ENCODE assay signal across 1 cellular context in the genomic region with DNA sequence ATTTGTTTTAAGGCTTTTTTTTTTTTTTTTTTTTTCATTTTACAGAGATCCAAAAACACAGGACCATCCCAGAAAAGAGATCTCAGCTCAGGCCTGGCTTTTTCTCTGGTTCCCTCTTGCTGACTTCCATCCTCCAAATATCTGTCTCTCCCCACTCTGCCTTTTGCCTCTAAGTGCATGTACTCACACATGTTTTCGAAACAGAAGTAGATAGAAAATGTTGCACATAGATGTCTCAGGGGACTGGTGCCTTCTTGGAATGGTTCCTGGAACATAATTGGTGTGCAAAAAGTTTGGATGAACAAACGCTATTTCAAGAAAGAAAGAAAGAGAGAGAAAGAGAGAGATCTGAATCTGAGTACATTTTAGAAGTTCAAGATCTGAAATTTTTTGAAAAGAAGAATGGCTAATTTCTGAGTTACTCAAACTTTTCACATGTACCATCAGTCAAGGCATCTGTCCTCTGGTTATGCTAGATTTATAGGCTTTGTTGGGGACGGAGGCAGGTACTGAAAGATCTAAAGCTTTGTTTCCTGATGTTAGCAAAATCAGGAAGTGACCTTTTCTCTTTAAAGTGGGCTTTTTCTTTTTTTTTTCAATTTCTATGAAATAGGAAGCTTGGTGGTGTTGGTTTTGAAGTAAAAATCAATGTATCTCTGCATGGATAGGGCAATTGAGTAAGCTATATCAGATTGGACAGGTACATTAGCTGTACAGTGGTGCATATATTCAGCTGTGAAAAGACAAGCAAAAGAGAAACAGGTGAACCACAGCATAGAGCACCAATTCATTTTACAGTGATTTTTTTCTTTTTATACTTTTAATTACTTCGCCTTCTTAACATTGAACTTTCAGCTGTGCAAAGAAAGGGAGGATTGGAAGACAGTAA.
TF ChIP-seq lines count a peak whose summit lies in the region.

No MANE protein-coding gene starts in this region.

TF ChIP-seq in SK-N-SH treated with all-trans-retinoic acid at 6 μM for 48 hours, 23 proteins besides CTCF, POLR2A, EP300 and RAD21:
- TF ChIP-seq, protein P1, sequence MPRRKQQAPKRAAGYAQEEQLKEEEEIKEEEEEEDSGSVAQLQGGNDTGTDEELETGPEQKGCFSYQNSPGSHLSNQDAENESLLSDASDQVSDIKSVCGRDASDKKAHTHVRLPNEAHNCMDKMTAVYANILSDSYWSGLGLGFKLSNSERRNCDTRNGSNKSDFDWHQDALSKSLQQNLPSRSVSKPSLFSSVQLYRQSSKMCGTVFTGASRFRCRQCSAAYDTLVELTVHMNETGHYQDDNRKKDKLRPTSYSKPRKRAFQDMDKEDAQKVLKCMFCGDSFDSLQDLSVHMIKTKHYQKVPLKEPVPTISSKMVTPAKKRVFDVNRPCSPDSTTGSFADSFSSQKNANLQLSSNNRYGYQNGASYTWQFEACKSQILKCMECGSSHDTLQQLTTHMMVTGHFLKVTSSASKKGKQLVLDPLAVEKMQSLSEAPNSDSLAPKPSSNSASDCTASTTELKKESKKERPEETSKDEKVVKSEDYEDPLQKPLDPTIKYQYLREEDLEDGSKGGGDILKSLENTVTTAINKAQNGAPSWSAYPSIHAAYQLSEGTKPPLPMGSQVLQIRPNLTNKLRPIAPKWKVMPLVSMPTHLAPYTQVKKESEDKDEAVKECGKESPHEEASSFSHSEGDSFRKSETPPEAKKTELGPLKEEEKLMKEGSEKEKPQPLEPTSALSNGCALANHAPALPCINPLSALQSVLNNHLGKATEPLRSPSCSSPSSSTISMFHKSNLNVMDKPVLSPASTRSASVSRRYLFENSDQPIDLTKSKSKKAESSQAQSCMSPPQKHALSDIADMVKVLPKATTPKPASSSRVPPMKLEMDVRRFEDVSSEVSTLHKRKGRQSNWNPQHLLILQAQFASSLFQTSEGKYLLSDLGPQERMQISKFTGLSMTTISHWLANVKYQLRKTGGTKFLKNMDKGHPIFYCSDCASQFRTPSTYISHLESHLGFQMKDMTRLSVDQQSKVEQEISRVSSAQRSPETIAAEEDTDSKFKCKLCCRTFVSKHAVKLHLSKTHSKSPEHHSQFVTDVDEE (CRISPR knock-in tag; IDR thresholded peaks at IDR 0.05) = no peak
- TF ChIP-seq SNAI2 (CRISPR knock-in tag; IDR thresholded peaks at IDR 0.05) (no peak), ESRRG (CRISPR knock-in tag; IDR thresholded peaks at IDR 0.05) (no peak), ISL1 (CRISPR knock-in tag; IDR thresholded peaks at IDR 0.05) (no peak), BACH2 (CRISPR knock-in tag; IDR thresholded peaks at IDR 0.05; ENCODE audit: borderline replicate concordance) (no peak), ZNF565 (CRISPR knock-in tag; conservative IDR thresholded peaks at IDR 0.05; ENCODE audit: low read depth) (no peak), ZFP30 (CRISPR knock-in tag; IDR thresholded peaks at IDR 0.05) (no peak), ZC3H10 (CRISPR knock-in tag; IDR thresholded peaks at IDR 0.05) (no peak), TOX (CRISPR knock-in tag; IDR thresholded peaks at IDR 0.05; ENCODE audit: borderline replicate concordance) (no peak), OSR1 (CRISPR knock-in tag; IDR thresholded peaks at IDR 0.05) (no peak), TCF4 (CRISPR knock-in tag; IDR thresholded peaks at IDR 0.05; ENCODE audit: borderline replicate concordance) (no peak), ZFP3 (CRISPR knock-in tag; IDR thresholded peaks at IDR 0.05) (no peak), ZNF70 (CRISPR knock-in tag; IDR thresholded peaks at IDR 0.05) (no peak), PPARA (CRISPR knock-in tag; IDR thresholded peaks at IDR 0.05; ENCODE audit: borderline replicate concordance) (no peak)
- TF ChIP-seq, protein P2, sequence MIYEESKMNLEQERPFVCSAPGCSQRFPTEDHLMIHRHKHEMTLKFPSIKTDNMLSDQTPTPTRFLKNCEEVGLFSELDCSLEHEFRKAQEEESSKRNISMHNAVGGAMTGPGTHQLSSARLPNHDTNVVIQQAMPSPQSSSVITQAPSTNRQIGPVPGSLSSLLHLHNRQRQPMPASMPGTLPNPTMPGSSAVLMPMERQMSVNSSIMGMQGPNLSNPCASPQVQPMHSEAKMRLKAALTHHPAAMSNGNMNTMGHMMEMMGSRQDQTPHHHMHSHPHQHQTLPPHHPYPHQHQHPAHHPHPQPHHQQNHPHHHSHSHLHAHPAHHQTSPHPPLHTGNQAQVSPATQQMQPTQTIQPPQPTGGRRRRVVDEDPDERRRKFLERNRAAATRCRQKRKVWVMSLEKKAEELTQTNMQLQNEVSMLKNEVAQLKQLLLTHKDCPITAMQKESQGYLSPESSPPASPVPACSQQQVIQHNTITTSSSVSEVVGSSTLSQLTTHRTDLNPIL (CRISPR knock-in tag; IDR thresholded peaks at IDR 0.05; ENCODE audit: low read depth) = no peak
- TF ChIP-seq, protein P3, sequence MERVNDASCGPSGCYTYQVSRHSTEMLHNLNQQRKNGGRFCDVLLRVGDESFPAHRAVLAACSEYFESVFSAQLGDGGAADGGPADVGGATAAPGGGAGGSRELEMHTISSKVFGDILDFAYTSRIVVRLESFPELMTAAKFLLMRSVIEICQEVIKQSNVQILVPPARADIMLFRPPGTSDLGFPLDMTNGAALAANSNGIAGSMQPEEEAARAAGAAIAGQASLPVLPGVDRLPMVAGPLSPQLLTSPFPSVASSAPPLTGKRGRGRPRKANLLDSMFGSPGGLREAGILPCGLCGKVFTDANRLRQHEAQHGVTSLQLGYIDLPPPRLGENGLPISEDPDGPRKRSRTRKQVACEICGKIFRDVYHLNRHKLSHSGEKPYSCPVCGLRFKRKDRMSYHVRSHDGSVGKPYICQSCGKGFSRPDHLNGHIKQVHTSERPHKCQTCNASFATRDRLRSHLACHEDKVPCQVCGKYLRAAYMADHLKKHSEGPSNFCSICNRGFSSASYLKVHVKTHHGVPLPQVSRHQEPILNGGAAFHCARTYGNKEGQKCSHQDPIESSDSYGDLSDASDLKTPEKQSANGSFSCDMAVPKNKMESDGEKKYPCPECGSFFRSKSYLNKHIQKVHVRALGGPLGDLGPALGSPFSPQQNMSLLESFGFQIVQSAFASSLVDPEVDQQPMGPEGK (CRISPR knock-in tag; IDR thresholded peaks at IDR 0.05; ENCODE audit: borderline replicate concordance) = no peak
TF ChIP-seq in SK-N-SH treated with all-trans-retinoic acid at 6 μM for 48 hours: peak in this region for 0.
